25 cellular contexts compared by ENCODE assay signal in the genomic region with DNA sequence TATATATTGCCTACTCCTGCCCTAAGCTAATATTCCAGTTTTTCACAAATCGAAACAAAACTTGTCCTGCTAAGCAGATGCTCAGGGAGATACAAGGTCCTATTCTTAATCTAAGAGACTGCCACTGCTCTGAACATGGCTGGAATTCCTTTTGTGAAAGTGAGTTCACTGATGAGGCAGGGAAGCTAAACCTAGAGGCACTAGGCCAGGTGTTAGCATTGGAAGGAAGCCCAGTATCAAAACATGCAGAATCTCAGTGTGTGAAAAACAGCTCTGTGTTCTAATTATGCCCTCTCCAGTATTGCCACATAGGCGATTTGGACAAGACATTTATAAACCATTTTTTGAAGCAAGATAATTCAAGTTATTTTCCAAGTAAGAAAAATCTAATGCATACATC. TPM values are rescaled to one million over a fixed set of nuclear protein-coding genes. Genes with fewer than 3 reads are reported as not detected.
DNase-seq lines count a peak whose midpoint lies in the region; ATAC-seq, FAIRE-seq and TF ChIP-seq lines count a peak whose summit lies in the region.
"Had no signal": no experiment of that assay in that cellular context is flagged by ENCODE, and none has a peak within 500 bp of the region (broad histone marks: within the 10 kb centered on the region; RNA-seq: fewer than 3 reads in every experiment).

No MANE protein-coding gene starts in this region.

- no peak for ATAC-seq in Right ventricle myocardium inferior
- ATAC-seq: esophagus mucosa, T-helper 17 cell had no signal

- intact Hi-C loops in Right ventricle myocardium inferior (cut with DNase I) = no loop called here

- H3K27me3 ChIP-seq in bronchial epithelial cell (ENCODE audit: control insufficient read depth, insufficient read depth, low read length) (no peaks in the 10 kb centered on the region), liver (ENCODE audit: control insufficient read depth in 4 of 4, insufficient read depth in 4 of 4, low read length in 3 of 4) (no peaks in the 10 kb centered on the region)
- H3K27me3 ChIP-seq: BLaER1 treated with 17β-estradiol and CSF1 and Interleukin-3, amounts not matched to agents 10 nM and 100 nM; right atrium auricular region; transverse colon had no signal

- H3K4me3 ChIP-seq in bronchial epithelial cell (ENCODE audit: low read depth, low read length) (no peak overlapping the region), liver (ENCODE audit: low read depth in 1 of 3, low read length in 3 of 3) (no peak overlapping the region)
- H3K4me3 ChIP-seq: BLaER1 treated with 17β-estradiol and CSF1 and Interleukin-3, amounts not matched to agents 10 nM and 100 nM; right atrium auricular region; transverse colon had no signal

- TF ChIP-seq CTCF in 22Rv1 (IDR thresholded peaks at IDR 0.05) (no peak), bronchial epithelial cell (IDR thresholded peaks at IDR 0.05; ENCODE audit: insufficient read depth, low read length, severe bottlenecking) (no peak), liver (IDR thresholded peaks at IDR 0.05; ENCODE audit: low read depth, low read length, missing input control) (no peak)

- H3K9me3 ChIP-seq in liver (ENCODE audit: control insufficient read depth in 4 of 4, low read length in 3 of 4) = no peaks in the 10 kb centered on the region
- H3K9me3 ChIP-seq: right atrium auricular region, transverse colon had no signal

- H3K4me1 ChIP-seq in liver (ENCODE audit: control insufficient read depth in 4 of 4, insufficient read depth in 4 of 4, low read length in 3 of 4) = peaks cover 7 to 47% (median 34%) of the 10 kb centered on the region in 4 donors

- H3K27ac ChIP-seq in 22Rv1 (peak overlapping the region; percentile 65), liver (ENCODE audit: low read depth in 1 of 2, low read length in 2 of 2) (peak overlapping the region; percentile 17 to 18)
- H3K27ac ChIP-seq: BLaER1 treated with 17β-estradiol and CSF1 and Interleukin-3, amounts not matched to agents 10 nM and 100 nM; right atrium auricular region; transverse colon had no signal

- no peak overlapping the region for H3K9ac ChIP-seq in liver (ENCODE audit: low read depth in 1 of 2, low read length in 2 of 2)
- H3K9ac ChIP-seq: BLaER1 treated with 17β-estradiol and CSF1 and Interleukin-3, amounts not matched to agents 10 nM and 100 nM had no signal

- DNase-seq in NCI-H2029 treated with DMSO at 0.1 percent for 48 hours (lab: John Stamatoyannopoulos, UW) (peak; percentile 72), bronchial epithelial cell (ENCODE audit: low read depth) (peak; percentile 8), Right ventricle myocardium inferior (ENCODE audit: missing footprints) (no peak), HCEC 1CT (no peak)
- DNase-seq in stimulated activated CD4-positive, alpha-beta T cell treated with anti-CD3 and anti-CD28 coated beads, Interleukin-2, amount 100 ng/mL, for 48 hours = no peak
- DNase-seq in stimulated activated CD4-positive, alpha-beta T cell treated with anti-CD3 and anti-CD28 coated beads, Interleukin-4, amount 100 ng/mL, for 1 hour = no peak
- DNase-seq: ACHN; aorta; effector CD8-positive, alpha-beta T cell; hypothalamus; NCI-H1694; NCI-H510A; nucleus accumbens; stimulated activated CD4-positive, alpha-beta T cell treated with anti-CD3 and anti-CD28 coated beads, Interleukin-12 subunit alpha, Interleukin-12 subunit beta, amount 100 ng/mL, for 4 hours; T-helper 17 cell; transverse colon had no signal

- H3K36me3 ChIP-seq in bronchial epithelial cell (ENCODE audit: control insufficient read depth, insufficient read depth, low read length) = no peaks in the 10 kb centered on the region
- no peaks in the 10 kb centered on the region for H3K36me3 ChIP-seq in liver (ENCODE audit: control insufficient read depth in 4 of 4, insufficient read depth in 3 of 4, low read depth in 1 of 4, low read length in 3 of 4)
- H3K36me3 ChIP-seq: BLaER1 treated with 17β-estradiol and CSF1 and Interleukin-3, amounts not matched to agents 10 nM and 100 nM; right atrium auricular region; transverse colon had no signal

- no peak for FAIRE-seq in bronchial epithelial cell (lab: Jason Lieb, UNC)
- FAIRE-seq: D721Med, frontal cortex, keratinocyte had no signal

- peak; percentile 32 to 61 for TF ChIP-seq RAD21 in liver (IDR thresholded peaks at IDR 0.05)

- 28% methylated on average over 2 of the region's 2 CpGs for WGBS in liver

TF ChIP-seq in liver, 16 proteins besides CTCF, POLR2A, EP300 and RAD21:
- TF ChIP-seq YY1 (IDR thresholded peaks at IDR 0.05) = peak; percentile 68
- no peak for TF ChIP-seq NR2F2 (IDR thresholded peaks at IDR 0.05)
- TF ChIP-seq JUND (IDR thresholded peaks at IDR 0.05) = peak in 1 of 2 donors; percentile 21
- TF ChIP-seq FOXA2 (IDR thresholded peaks at IDR 0.05) = peak; percentile 31
- TF ChIP-seq, protein P1, sequence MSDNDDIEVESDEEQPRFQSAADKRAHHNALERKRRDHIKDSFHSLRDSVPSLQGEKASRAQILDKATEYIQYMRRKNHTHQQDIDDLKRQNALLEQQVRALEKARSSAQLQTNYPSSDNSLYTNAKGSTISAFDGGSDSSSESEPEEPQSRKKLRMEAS (IDR thresholded peaks at IDR 0.05) = peak; percentile 64
- TF ChIP-seq EGR1 (IDR thresholded peaks at IDR 0.05; ENCODE audit: low read depth in 2 of 2) = no peak
- no peak for TF ChIP-seq TAF1 (conservative IDR thresholded peaks at IDR 0.05)
- TF ChIP-seq HNF4A (conservative IDR thresholded peaks at IDR 0.05) = peak; percentile 49 to 66
- no peak for TF ChIP-seq HNF4G (IDR thresholded peaks at IDR 0.05)
- no peak for TF ChIP-seq GABPA (IDR thresholded peaks at IDR 0.05 in 1 of 2, conservative IDR thresholded peaks at IDR 0.05 in 1 of 2)
- TF ChIP-seq SP1 (IDR thresholded peaks at IDR 0.05) = peak; percentile 53
- TF ChIP-seq RXRA (IDR thresholded peaks at IDR 0.05) = peak; percentile 55 to 72
- TF ChIP-seq, protein P2, sequence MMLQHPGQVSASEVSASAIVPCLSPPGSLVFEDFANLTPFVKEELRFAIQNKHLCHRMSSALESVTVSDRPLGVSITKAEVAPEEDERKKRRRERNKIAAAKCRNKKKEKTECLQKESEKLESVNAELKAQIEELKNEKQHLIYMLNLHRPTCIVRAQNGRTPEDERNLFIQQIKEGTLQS (IDR thresholded peaks at IDR 0.05) = no peak
- TF ChIP-seq, protein P3, sequence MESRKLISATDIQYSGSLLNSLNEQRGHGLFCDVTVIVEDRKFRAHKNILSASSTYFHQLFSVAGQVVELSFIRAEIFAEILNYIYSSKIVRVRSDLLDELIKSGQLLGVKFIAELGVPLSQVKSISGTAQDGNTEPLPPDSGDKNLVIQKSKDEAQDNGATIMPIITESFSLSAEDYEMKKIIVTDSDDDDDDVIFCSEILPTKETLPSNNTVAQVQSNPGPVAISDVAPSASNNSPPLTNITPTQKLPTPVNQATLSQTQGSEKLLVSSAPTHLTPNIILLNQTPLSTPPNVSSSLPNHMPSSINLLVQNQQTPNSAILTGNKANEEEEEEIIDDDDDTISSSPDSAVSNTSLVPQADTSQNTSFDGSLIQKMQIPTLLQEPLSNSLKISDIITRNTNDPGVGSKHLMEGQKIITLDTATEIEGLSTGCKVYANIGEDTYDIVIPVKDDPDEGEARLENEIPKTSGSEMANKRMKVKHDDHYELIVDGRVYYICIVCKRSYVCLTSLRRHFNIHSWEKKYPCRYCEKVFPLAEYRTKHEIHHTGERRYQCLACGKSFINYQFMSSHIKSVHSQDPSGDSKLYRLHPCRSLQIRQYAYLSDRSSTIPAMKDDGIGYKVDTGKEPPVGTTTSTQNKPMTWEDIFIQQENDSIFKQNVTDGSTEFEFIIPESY (IDR thresholded peaks at IDR 0.05) = no peak
- TF ChIP-seq, protein P4, sequence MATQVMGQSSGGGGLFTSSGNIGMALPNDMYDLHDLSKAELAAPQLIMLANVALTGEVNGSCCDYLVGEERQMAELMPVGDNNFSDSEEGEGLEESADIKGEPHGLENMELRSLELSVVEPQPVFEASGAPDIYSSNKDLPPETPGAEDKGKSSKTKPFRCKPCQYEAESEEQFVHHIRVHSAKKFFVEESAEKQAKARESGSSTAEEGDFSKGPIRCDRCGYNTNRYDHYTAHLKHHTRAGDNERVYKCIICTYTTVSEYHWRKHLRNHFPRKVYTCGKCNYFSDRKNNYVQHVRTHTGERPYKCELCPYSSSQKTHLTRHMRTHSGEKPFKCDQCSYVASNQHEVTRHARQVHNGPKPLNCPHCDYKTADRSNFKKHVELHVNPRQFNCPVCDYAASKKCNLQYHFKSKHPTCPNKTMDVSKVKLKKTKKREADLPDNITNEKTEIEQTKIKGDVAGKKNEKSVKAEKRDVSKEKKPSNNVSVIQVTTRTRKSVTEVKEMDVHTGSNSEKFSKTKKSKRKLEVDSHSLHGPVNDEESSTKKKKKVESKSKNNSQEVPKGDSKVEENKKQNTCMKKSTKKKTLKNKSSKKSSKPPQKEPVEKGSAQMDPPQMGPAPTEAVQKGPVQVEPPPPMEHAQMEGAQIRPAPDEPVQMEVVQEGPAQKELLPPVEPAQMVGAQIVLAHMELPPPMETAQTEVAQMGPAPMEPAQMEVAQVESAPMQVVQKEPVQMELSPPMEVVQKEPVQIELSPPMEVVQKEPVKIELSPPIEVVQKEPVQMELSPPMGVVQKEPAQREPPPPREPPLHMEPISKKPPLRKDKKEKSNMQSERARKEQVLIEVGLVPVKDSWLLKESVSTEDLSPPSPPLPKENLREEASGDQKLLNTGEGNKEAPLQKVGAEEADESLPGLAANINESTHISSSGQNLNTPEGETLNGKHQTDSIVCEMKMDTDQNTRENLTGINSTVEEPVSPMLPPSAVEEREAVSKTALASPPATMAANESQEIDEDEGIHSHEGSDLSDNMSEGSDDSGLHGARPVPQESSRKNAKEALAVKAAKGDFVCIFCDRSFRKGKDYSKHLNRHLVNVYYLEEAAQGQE (IDR thresholded peaks at IDR 0.05) = no peak
- TF ChIP-seq FOXA1 (IDR thresholded peaks at IDR 0.05) = no peak

RNA-seq across cellular contexts. Expression of a gene that starts 47.6 kb away (rescaled TPM):
- total RNA-seq in bronchial epithelial cell (under 0.01 and 0.38 TPM in 2 replicates), liver (10 to 100 TPM in 1 of 2 donors, 1 to 10 TPM in 1; 9.6 to 23.6 TPM), Right ventricle myocardium inferior (1.0 TPM)
- 1 to 10 TPM; 1.9 to 4.5 TPM for polyA plus RNA-seq in liver
- polyA plus RNA-seq: IgD-negative memory B cell had no signal

Comparison
In these comparisons a context has a peak if more than half of its experiments do, and no peak if none do; other contexts are left out.
1. DNase-seq: peak in NCI-H2029 treated with DMSO at 0.1 percent for 48 hours (single experiment) and bronchial epithelial cell (single experiment); none in Right ventricle myocardium inferior (single experiment), stimulated activated CD4-positive, alpha-beta T cell treated with anti-CD3 and anti-CD28 coated beads, Interleukin-2, amount 100 ng/mL, for 48 hours (0 of 2), stimulated activated CD4-positive, alpha-beta T cell treated with anti-CD3 and anti-CD28 coated beads, Interleukin-4, amount 100 ng/mL, for 1 hour (single experiment) and HCEC 1CT (single experiment).